Comparison of ENCODE assay signal across 4 cellular contexts in genomic region chr1:62571517-62571916, GRCh38. TPM values are rescaled to one million over a fixed set of nuclear protein-coding genes. Genes with fewer than 3 reads are reported as not detected.
"Had no signal": no experiment of that assay in that cellular context is flagged by ENCODE, and none has a peak within 500 bp of the region (broad histone marks: within the 10 kb centered on the region; RNA-seq: fewer than 3 reads in every experiment).

No MANE protein-coding gene starts in this region.

RNA-seq across cellular contexts. Expression of gene ANGPTL3, which starts 25.8 kb away (rescaled TPM):
- total RNA-seq: LHCN-M2, M059J, MCF 10A, NCI-H460 had no signal
